ENCODE assay signal across 13 cellular contexts in genomic region chr16:2779151-2779920, GRCh38. TPM values are rescaled to one million over a fixed set of nuclear protein-coding genes. Genes with fewer than 3 reads are reported as not detected.
DNase-seq lines count a peak whose midpoint lies in the region; ATAC-seq, FAIRE-seq and TF ChIP-seq lines count a peak whose summit lies in the region.
"Had no signal": no experiment of that assay in that cellular context is flagged by ENCODE, and none has a peak within 500 bp of the region (broad histone marks: within the 10 kb centered on the region; RNA-seq: fewer than 3 reads in every experiment).

No MANE protein-coding gene starts in this region.

- no peaks in the 10 kb centered on the region for H4K20me1 ChIP-seq in mammary epithelial cell (ENCODE audit: insufficient read depth, low read length)
- no peaks in the 10 kb centered on the region for H4K20me1 ChIP-seq in HepG2 (ENCODE audit: insufficient read depth, low read length)

- TF ChIP-seq POLR2A in breast epithelium (IDR thresholded peaks at IDR 0.05): no peak
- no peak; a peak in 2 of 4 replicates for TF ChIP-seq POLR2A in HepG2 (IDR thresholded peaks at IDR 0.05; ENCODE audit: insufficient read depth in 1 of 2, low read depth in 2 of 2, low read length in 2 of 2)
- TF ChIP-seq POLR2A in transverse colon (IDR thresholded peaks at IDR 0.05): no peak

- BruUV-seq in mammary epithelial cell (replicated peaks; lab: Mats Ljungman, UMichigan) (no TSS peak), HepG2 (replicated peaks; lab: Mats Ljungman, UMichigan) (no TSS peak)

- H3K4me2 ChIP-seq in mammary epithelial cell (ENCODE audit: insufficient read depth, low read depth, low read length): no peak overlapping the region
- no peak overlapping the region for H3K4me2 ChIP-seq in HepG2 (ENCODE audit: low read depth, low read length)

- peak overlapping the region; percentile 98 for H3K27ac Mint-ChIP-seq in activated CD8-positive, alpha-beta T cell treated with anti-CD3 and anti-CD28 coated beads for 36 hours

- no peak for TF ChIP-seq RAD21 in HepG2 (CRISPR knock-in tag; IDR thresholded peaks at IDR 0.05)

- WGBS in mammary epithelial cell (ENCODE audit: low coverage, missing lambda C conversion rate): 99% methylated on average over 16 of the region's 23 CpGs
- WGBS in HepG2 (ENCODE audit: low lambda C conversion rate): 86% methylated on average over 19 of the region's 23 CpGs
- 91% methylated on average over 23 of the region's 23 CpGs; no CpG with 5 or more reads in 1 of the 2 donors for WGBS in transverse colon (ENCODE audit: low coverage in 1 of 2), 2 donors

- intact Hi-C loops in breast epithelium (cut with DNase I; ENCODE audit: low total_unique reads) (no loop called here), mammary epithelial cell (cut with micrococcal nuclease) (no loop called here), HepG2 (cut with micrococcal nuclease; ENCODE audit: unreplicated experiment) (no loop called here), transverse colon (cut with DNase I; ENCODE audit: low total_unique reads) (no loop called here)
- intact Hi-C loops in activated CD8-positive, alpha-beta T cell treated with anti-CD3 and anti-CD28 coated beads for 36 hours (cut with micrococcal nuclease): no loop called here

- peaks cover 46% of the 10 kb centered on the region for H3K79me2 ChIP-seq in mammary epithelial cell (ENCODE audit: insufficient read depth, low read length)
- H3K79me2 ChIP-seq in HepG2 (ENCODE audit: insufficient read depth, low read length): peaks cover 30% of the 10 kb centered on the region

- peaks cover 24% of the 10 kb centered on the region for H3K4me1 Mint-ChIP-seq in activated CD8-positive, alpha-beta T cell treated with anti-CD3 and anti-CD28 coated beads for 36 hours (ENCODE audit: low read depth)

- no peaks in the 10 kb centered on the region for H3K36me3 ChIP-seq in breast epithelium
- peaks cover 1% of the 10 kb centered on the region for H3K36me3 ChIP-seq in mammary epithelial cell (ENCODE audit: insufficient read depth, low read length)
- H3K36me3 ChIP-seq in HepG2 (replicated peaks in 1 of 2; ENCODE audit: control insufficient read depth in 1 of 2, insufficient read depth in 2 of 2, low read length in 2 of 2): peaks cover 2 to 7% of the 10 kb centered on the region in 2 experiments; a peak in 2 of 5 replicates
- H3K36me3 ChIP-seq in transverse colon: no peaks in the 10 kb centered on the region

- peaks cover 20% of the 10 kb centered on the region for H3K36me3 Mint-ChIP-seq in activated CD8-positive, alpha-beta T cell treated with anti-CD3 and anti-CD28 coated beads for 36 hours (ENCODE audit: low read depth)

- no peaks in the 10 kb centered on the region for H3K9me3 Mint-ChIP-seq in activated CD8-positive, alpha-beta T cell treated with anti-CD3 and anti-CD28 coated beads for 36 hours

- TF ChIP-seq CTCF in breast epithelium (IDR thresholded peaks at IDR 0.05): no peak
- no peak for TF ChIP-seq CTCF in mammary epithelial cell (conservative IDR thresholded peaks at IDR 0.05 in 1 of 2, IDR thresholded peaks at IDR 0.05 in 1 of 2; ENCODE audit: extremely low read depth in 1 of 2, insufficient read depth in 1 of 2, low read depth in 1 of 2, low read length in 2 of 2)
- TF ChIP-seq CTCF in activated CD8-positive, alpha-beta T cell treated with anti-CD3 and anti-CD28 coated beads for 36 hours (IDR thresholded peaks at IDR 0.05): no peak
- TF ChIP-seq CTCF in HepG2 (CRISPR knock-in tag; IDR thresholded peaks at IDR 0.05): no peak
- no peak for TF ChIP-seq CTCF in transverse colon (IDR thresholded peaks at IDR 0.05)

- FAIRE-seq in HepG2 (lab: Jason Lieb, UNC): no peak
- FAIRE-seq: G401.6 had no signal

- TF ChIP-seq EP300 in HepG2 (IDR thresholded peaks at IDR 0.05; ENCODE audit: low read depth in 2 of 2, low read length in 2 of 2) (no peak), HepG2 (CRISPR knock-in tag; IDR thresholded peaks at IDR 0.05; ENCODE audit: borderline replicate concordance) (no peak), transverse colon (IDR thresholded peaks at IDR 0.05; ENCODE audit: low read depth) (no peak)

- no peaks in the 10 kb centered on the region for H3K27me3 Mint-ChIP-seq in activated CD8-positive, alpha-beta T cell treated with anti-CD3 and anti-CD28 coated beads for 36 hours

- in situ Hi-C loops in mammary epithelial cell (cut with MboI; ENCODE audit: low sequenced_read_pairs in 2 of 2): loop anchor here in 1 of 2 donors (10.0 kb wide), 1 partner anchor 55 kb away; the partner anchor contains the start of gene ZG16B
- in situ Hi-C loops in HepG2 (cut with HindIII; ENCODE audit: extremely low pct_ligation_motif_present, low pct_unique_long_range_greater_than_20kb): no loop called here
- in situ Hi-C loops in transverse colon (cut with MboI; ENCODE audit: low pct_ligation_motif_present in 1 of 4, low pct_unique_long_range_greater_than_20kb in 1 of 4, low sequenced_read_pairs in 3 of 4): no loop called here

- H3K9ac ChIP-seq in mammary epithelial cell (ENCODE audit: insufficient read depth, low read length) (no peak overlapping the region), HepG2 (ENCODE audit: insufficient read depth, low read depth, low read length) (no peak overlapping the region)

- H3K27ac ChIP-seq in breast epithelium (peak overlapping the region; percentile 100), mammary epithelial cell (ENCODE audit: insufficient read depth, low read depth, low read length) (no peak overlapping the region), HepG2 (ENCODE audit: extremely low read length, insufficient read depth, low read length) (no peak overlapping the region), transverse colon (no peak overlapping the region)

- dilution Hi-C loops in mammary epithelial cell (cut with HindIII; ENCODE audit: low sequenced_read_pairs): no loop called here

- H3K4me3 Mint-ChIP-seq in activated CD8-positive, alpha-beta T cell treated with anti-CD3 and anti-CD28 coated beads for 36 hours: peak overlapping the region; percentile 90

- H3K4me3 ChIP-seq in breast epithelium (no peak overlapping the region), mammary epithelial cell (replicated peaks in 1 of 3; ENCODE audit: insufficient read depth in 1 of 3, low read depth in 2 of 3, low read length in 3 of 3) (no peak overlapping the region), HepG2 (replicated peaks in 1 of 3; ENCODE audit: insufficient read depth in 1 of 3, low read depth in 2 of 3, low read length in 3 of 3) (no peak overlapping the region), transverse colon (no peak overlapping the region)

- CTCF ChIA-PET in mammary epithelial cell (lab: Charles Lee; ENCODE audit: low non-redundant PET): no interaction called here
- CTCF ChIA-PET in activated CD8-positive, alpha-beta T cell treated with anti-CD3 and anti-CD28 coated beads for 36 hours (lab: Charles Lee): interaction anchor here (1.0 to 1.1 kb wide), 2 partner anchors 60 to 88 kb away, joined by 3 read pairs; no protein-coding TSS in a partner anchor
- CTCF ChIA-PET in HepG2 (lab: Yijun Ruan, JAX; ENCODE audit: low intra/inter-chr PET ratio, low total read pairs): no interaction called here

- no peak for ATAC-seq in activated CD8-positive, alpha-beta T cell treated with anti-CD3 and anti-CD28 coated beads for 36 hours
- ATAC-seq in HepG2 (no peak), GM19324 (IDR thresholded peaks at IDR 0.05; ENCODE audit: low FRiP score, unreplicated experiment) (no peak)

- POLR2A ChIA-PET in activated CD8-positive, alpha-beta T cell treated with anti-CD3 and anti-CD28 coated beads for 36 hours (lab: Charles Lee): interaction anchor here (1.1 to 8.7 kb wide), 5 partner anchors 9 to 103 kb away, joined by 3 to 80 read pairs (median 9); partner anchors contain the start of genes FLYWCH2 and SRRM2
- POLR2A ChIA-PET in HepG2 (lab: Yijun Ruan, JAX): interaction anchor here (1.7 to 6.1 kb wide), 2 partner anchors 15 to 27 kb away, joined by 5 to 74 read pairs; partner anchors contain the start of gene SRRM2

- H3K9me3 ChIP-seq in breast epithelium (no peaks in the 10 kb centered on the region), mammary epithelial cell (replicated peaks; ENCODE audit: insufficient read depth, low read length) (no peaks in the 10 kb centered on the region), HepG2 (ENCODE audit: low read length) (no peaks in the 10 kb centered on the region), transverse colon (no peaks in the 10 kb centered on the region)

- H3K27me3 ChIP-seq in breast epithelium (no peaks in the 10 kb centered on the region), mammary epithelial cell (ENCODE audit: insufficient read depth, low read length) (no peaks in the 10 kb centered on the region), HepG2 (ENCODE audit: control insufficient read depth in 1 of 2, insufficient read depth in 2 of 2, low read length in 2 of 2) (peaks cover 0 to 21% of the 10 kb centered on the region in 2 experiments; a peak in 4 of 5 replicates), transverse colon (peaks cover under 1% of the 10 kb centered on the region)

- H2AFZ ChIP-seq in mammary epithelial cell (ENCODE audit: low read depth, low read length) (no peak overlapping the region), HepG2 (ENCODE audit: low read length) (no peak overlapping the region)

- H3K4me1 ChIP-seq in breast epithelium: peaks cover 0 to 19% of the 10 kb centered on the region in 2 donors
- H3K4me1 ChIP-seq in mammary epithelial cell (ENCODE audit: insufficient read depth, low read length): peaks cover 9% of the 10 kb centered on the region
- peaks cover 25% of the 10 kb centered on the region for H3K4me1 ChIP-seq in HepG2 (ENCODE audit: insufficient read depth, low read length)
- H3K4me1 ChIP-seq in transverse colon: peaks cover 16 to 27% (median 22%) of the 10 kb centered on the region in 4 donors

- DNase-seq in breast epithelium (ENCODE audit: low spot score in 2 of 2): peak in 1 of 2 donors; percentile 46
- no peak for DNase-seq in mammary epithelial cell
- DNase-seq in activated CD8-positive, alpha-beta T cell treated with anti-CD3 and anti-CD28 coated beads for 36 hours: peak; percentile 4
- no peak for DNase-seq in HepG2 (ENCODE audit: low spot score)
- DNase-seq in transverse colon: peak; percentile 6
- no peak for DNase-seq in kidney glomerular epithelial cell (lab: John Stamatoyannopoulos, UW)
- no peak for DNase-seq in NCI-H2171 treated with DMSO at 0.1 percent for 48 hours (lab: John Stamatoyannopoulos, UW)
- DNase-seq: effector CD4-positive, alpha-beta T cell; NCI-H2081; stimulated activated CD4-positive, alpha-beta T cell treated with anti-CD3 and anti-CD28 coated beads, Interleukin-15, amount 100 ng/mL, for 24 hours; stimulated activated naive CD4-positive, alpha-beta T cell treated with Interleukin-2 at 50 U/mL for 16 hours had no signal

RNA-seq across cellular contexts. Expression of gene ELOB, which starts 2.3 kb away (rescaled TPM):
- total RNA-seq in breast epithelium: 100 to 1,000 TPM; 147 to 292 (median 230) TPM
- 100 to 1,000 TPM; 225 to 294 TPM for total RNA-seq in mammary epithelial cell
- polyA plus RNA-seq in mammary epithelial cell: 278 TPM
- 194 TPM for polyA minus RNA-seq in mammary epithelial cell
- 100 to 1,000 TPM; 174 to 178 TPM for total RNA-seq in activated CD8-positive, alpha-beta T cell treated with anti-CD3 and anti-CD28 coated beads for 36 hours
- 208 and 253 TPM in 2 replicates for total RNA-seq in HepG2 (2016; rRNA removed; fragmentation: Illumina TruSeq; extraction: Trizol)
- total RNA-seq in HepG2 (2016; cell fraction: cytosol; rRNA removed; fragmentation: Illumina TruSeq; extraction: Trizol; ENCODE audit: low read depth): 337 and 393 TPM in 2 replicates
- total RNA-seq in HepG2 (2016; cell fraction: insoluble cytoplasmic fraction; rRNA removed; fragmentation: Illumina TruSeq; extraction: Trizol): 204 and 279 TPM in 2 replicates
- 174 and 204 TPM in 2 replicates for total RNA-seq in HepG2 (2016; cell fraction: membrane; rRNA removed; fragmentation: Illumina TruSeq; extraction: Trizol)
- 53.2 and 75.0 TPM in 2 replicates for total RNA-seq in HepG2 (2016; cell fraction: nucleus; rRNA removed; fragmentation: Illumina TruSeq; extraction: Trizol)
- 225 and 236 TPM in 2 replicates for polyA plus RNA-seq in HepG2 (2011; rRNA removed)
- 204 and 385 TPM in 2 replicates for polyA plus RNA-seq in HepG2 (2011; cell fraction: cytosol; rRNA removed)
- polyA plus RNA-seq in HepG2 (2011; cell fraction: nucleus; rRNA removed): 89.2 and 109 TPM in 2 replicates
- polyA plus RNA-seq in HepG2 (2012): 108 and 117 TPM in 2 replicates
- polyA plus RNA-seq in HepG2 (2016; cell fraction: cytosol; fragmentation: Illumina TruSeq; extraction: Trizol; ENCODE audit: low read depth): 547 and 569 TPM in 2 replicates
- 265 and 294 TPM in 2 replicates for polyA plus RNA-seq in HepG2 (2016; cell fraction: insoluble cytoplasmic fraction; fragmentation: Illumina TruSeq; extraction: Trizol; ENCODE audit: low read depth)
- polyA plus RNA-seq in HepG2 (2016; cell fraction: membrane; fragmentation: Illumina TruSeq; extraction: Trizol; ENCODE audit: low read depth): 203 and 243 TPM in 2 replicates
- 127 and 128 TPM in 2 replicates for polyA plus RNA-seq in HepG2 (2016; cell fraction: nucleus; fragmentation: Illumina TruSeq; extraction: Trizol; ENCODE audit: insufficient read depth, low read depth)
- 125 and 227 TPM in 2 replicates for polyA minus RNA-seq in HepG2 (2011; rRNA and poly(A)+ RNA removed; ENCODE audit: low replicate concordance)
- polyA minus RNA-seq in HepG2 (2011; cell fraction: cytosol; rRNA and poly(A)+ RNA removed): 25.2 and 36.1 TPM in 2 replicates
- polyA minus RNA-seq in HepG2 (2011; cell fraction: nucleus; rRNA and poly(A)+ RNA removed): 9.8 and 9.9 TPM in 2 replicates
- total RNA-seq in transverse colon: 100 to 1,000 TPM; 133 to 433 (median 288) TPM

RNA-seq across cellular contexts. Expression of gene PRSS33, which starts 8.0 kb away (rescaled TPM):
- total RNA-seq in breast epithelium (not detected), mammary epithelial cell (not detected), HepG2 (2016; rRNA removed; fragmentation: Illumina TruSeq; extraction: Trizol) (not detected in 2 replicates), transverse colon (not detected)
- polyA plus RNA-seq in mammary epithelial cell (not detected), HepG2 (2011; rRNA removed) (not detected in 2 replicates)
- not detected for polyA minus RNA-seq in mammary epithelial cell
- total RNA-seq in activated CD8-positive, alpha-beta T cell treated with anti-CD3 and anti-CD28 coated beads for 36 hours: under 1 TPM in 1 of 2 experiments, not detected in 1; 0.29 TPM
- total RNA-seq in HepG2 (2016; cell fraction: cytosol; rRNA removed; fragmentation: Illumina TruSeq; extraction: Trizol; ENCODE audit: low read depth): not detected in 2 replicates
- total RNA-seq in HepG2 (2016; cell fraction: insoluble cytoplasmic fraction; rRNA removed; fragmentation: Illumina TruSeq; extraction: Trizol): not detected in 2 replicates
- not detected in 2 replicates for total RNA-seq in HepG2 (2016; cell fraction: membrane; rRNA removed; fragmentation: Illumina TruSeq; extraction: Trizol)
- not detected in 2 replicates for total RNA-seq in HepG2 (2016; cell fraction: nucleus; rRNA removed; fragmentation: Illumina TruSeq; extraction: Trizol)
- polyA plus RNA-seq in HepG2 (2011; cell fraction: cytosol; rRNA removed): not detected in 2 replicates
- not detected in 2 replicates for polyA plus RNA-seq in HepG2 (2011; cell fraction: nucleus; rRNA removed)
- not detected in 2 replicates for polyA plus RNA-seq in HepG2 (2012)
- polyA plus RNA-seq in HepG2 (2016; cell fraction: cytosol; fragmentation: Illumina TruSeq; extraction: Trizol; ENCODE audit: low read depth): not detected in 2 replicates
- polyA plus RNA-seq in HepG2 (2016; cell fraction: insoluble cytoplasmic fraction; fragmentation: Illumina TruSeq; extraction: Trizol; ENCODE audit: low read depth): not detected in 2 replicates
- polyA plus RNA-seq in HepG2 (2016; cell fraction: membrane; fragmentation: Illumina TruSeq; extraction: Trizol; ENCODE audit: low read depth): not detected in 2 replicates
- polyA plus RNA-seq in HepG2 (2016; cell fraction: nucleus; fragmentation: Illumina TruSeq; extraction: Trizol; ENCODE audit: insufficient read depth, low read depth): not detected in 2 replicates
- polyA minus RNA-seq in HepG2 (2011; rRNA and poly(A)+ RNA removed; ENCODE audit: low replicate concordance): not detected in 2 replicates
- not detected in 2 replicates for polyA minus RNA-seq in HepG2 (2011; cell fraction: cytosol; rRNA and poly(A)+ RNA removed)
- polyA minus RNA-seq in HepG2 (2011; cell fraction: nucleus; rRNA and poly(A)+ RNA removed): not detected in 2 replicates

RNA-seq across cellular contexts. Expression of gene PRSS41, which starts 18.9 kb away (rescaled TPM):
- total RNA-seq in breast epithelium (not detected), mammary epithelial cell (not detected), HepG2 (2016; rRNA removed; fragmentation: Illumina TruSeq; extraction: Trizol) (not detected in 2 replicates), transverse colon (not detected)
- polyA plus RNA-seq in mammary epithelial cell (not detected), HepG2 (2011; rRNA removed) (not detected in 2 replicates)
- polyA minus RNA-seq in mammary epithelial cell: not detected
- not detected for total RNA-seq in activated CD8-positive, alpha-beta T cell treated with anti-CD3 and anti-CD28 coated beads for 36 hours
- total RNA-seq in HepG2 (2016; cell fraction: cytosol; rRNA removed; fragmentation: Illumina TruSeq; extraction: Trizol; ENCODE audit: low read depth): not detected in 2 replicates
- not detected in 2 replicates for total RNA-seq in HepG2 (2016; cell fraction: insoluble cytoplasmic fraction; rRNA removed; fragmentation: Illumina TruSeq; extraction: Trizol)
- not detected in 2 replicates for total RNA-seq in HepG2 (2016; cell fraction: membrane; rRNA removed; fragmentation: Illumina TruSeq; extraction: Trizol)
- total RNA-seq in HepG2 (2016; cell fraction: nucleus; rRNA removed; fragmentation: Illumina TruSeq; extraction: Trizol): not detected in 2 replicates
- polyA plus RNA-seq in HepG2 (2011; cell fraction: cytosol; rRNA removed): not detected in 2 replicates
- polyA plus RNA-seq in HepG2 (2011; cell fraction: nucleus; rRNA removed): not detected in 2 replicates
- not detected in 2 replicates for polyA plus RNA-seq in HepG2 (2012)
- not detected in 2 replicates for polyA plus RNA-seq in HepG2 (2016; cell fraction: cytosol; fragmentation: Illumina TruSeq; extraction: Trizol; ENCODE audit: low read depth)
- polyA plus RNA-seq in HepG2 (2016; cell fraction: insoluble cytoplasmic fraction; fragmentation: Illumina TruSeq; extraction: Trizol; ENCODE audit: low read depth): not detected in 2 replicates
- not detected in 2 replicates for polyA plus RNA-seq in HepG2 (2016; cell fraction: membrane; fragmentation: Illumina TruSeq; extraction: Trizol; ENCODE audit: low read depth)
- not detected in 2 replicates for polyA plus RNA-seq in HepG2 (2016; cell fraction: nucleus; fragmentation: Illumina TruSeq; extraction: Trizol; ENCODE audit: insufficient read depth, low read depth)
- polyA minus RNA-seq in HepG2 (2011; rRNA and poly(A)+ RNA removed; ENCODE audit: low replicate concordance): 0.14 TPM in 1 of 2 replicates, not detected in the other
- polyA minus RNA-seq in HepG2 (2011; cell fraction: cytosol; rRNA and poly(A)+ RNA removed): not detected in 2 replicates
- not detected in 2 replicates for polyA minus RNA-seq in HepG2 (2011; cell fraction: nucleus; rRNA and poly(A)+ RNA removed)

RNA-seq across cellular contexts. Expression of gene SRRM2, which starts 26.9 kb away (rescaled TPM):
- total RNA-seq in breast epithelium (100 to 1,000 TPM; 229 to 416 (median 388) TPM), mammary epithelial cell (100 to 1,000 TPM in 1 of 2 donors, 10 to 100 TPM in 1; 76.5 to 493 TPM), HepG2 (2016; rRNA removed; fragmentation: Illumina TruSeq; extraction: Trizol) (50.4 and 80.6 TPM in 2 replicates), transverse colon (1,000 to 10,000 TPM in 2 of 4 donors, 100 to 1,000 TPM in 2; 545 to 3,500 (median 1,361) TPM)
- polyA plus RNA-seq in mammary epithelial cell (123 TPM), HepG2 (2011; rRNA removed) (112 and 125 TPM in 2 replicates)
- 576 TPM for polyA minus RNA-seq in mammary epithelial cell
- total RNA-seq in activated CD8-positive, alpha-beta T cell treated with anti-CD3 and anti-CD28 coated beads for 36 hours: 100 to 1,000 TPM; 518 to 561 TPM
- total RNA-seq in HepG2 (2016; cell fraction: cytosol; rRNA removed; fragmentation: Illumina TruSeq; extraction: Trizol; ENCODE audit: low read depth): 41.5 and 43.0 TPM in 2 replicates
- total RNA-seq in HepG2 (2016; cell fraction: insoluble cytoplasmic fraction; rRNA removed; fragmentation: Illumina TruSeq; extraction: Trizol): 44.1 and 73.0 TPM in 2 replicates
- 48.8 and 52.0 TPM in 2 replicates for total RNA-seq in HepG2 (2016; cell fraction: membrane; rRNA removed; fragmentation: Illumina TruSeq; extraction: Trizol)
- 159 and 170 TPM in 2 replicates for total RNA-seq in HepG2 (2016; cell fraction: nucleus; rRNA removed; fragmentation: Illumina TruSeq; extraction: Trizol)
- polyA plus RNA-seq in HepG2 (2011; cell fraction: cytosol; rRNA removed): 40.5 and 54.4 TPM in 2 replicates
- polyA plus RNA-seq in HepG2 (2011; cell fraction: nucleus; rRNA removed): 1,408 and 1,626 TPM in 2 replicates
- polyA plus RNA-seq in HepG2 (2012): 364 and 397 TPM in 2 replicates
- polyA plus RNA-seq in HepG2 (2016; cell fraction: cytosol; fragmentation: Illumina TruSeq; extraction: Trizol; ENCODE audit: low read depth): 15.2 and 19.4 TPM in 2 replicates
- polyA plus RNA-seq in HepG2 (2016; cell fraction: insoluble cytoplasmic fraction; fragmentation: Illumina TruSeq; extraction: Trizol; ENCODE audit: low read depth): 169 and 221 TPM in 2 replicates
- 38.4 and 49.5 TPM in 2 replicates for polyA plus RNA-seq in HepG2 (2016; cell fraction: membrane; fragmentation: Illumina TruSeq; extraction: Trizol; ENCODE audit: low read depth)
- 998 and 1,215 TPM in 2 replicates for polyA plus RNA-seq in HepG2 (2016; cell fraction: nucleus; fragmentation: Illumina TruSeq; extraction: Trizol; ENCODE audit: insufficient read depth, low read depth)
- 125 and 143 TPM in 2 replicates for polyA minus RNA-seq in HepG2 (2011; rRNA and poly(A)+ RNA removed; ENCODE audit: low replicate concordance)
- polyA minus RNA-seq in HepG2 (2011; cell fraction: cytosol; rRNA and poly(A)+ RNA removed): 88.7 and 111 TPM in 2 replicates
- polyA minus RNA-seq in HepG2 (2011; cell fraction: nucleus; rRNA and poly(A)+ RNA removed): 176 and 198 TPM in 2 replicates

RNA-seq across cellular contexts. Expression of gene PRSS21, which starts 37.7 kb away (rescaled TPM):
- total RNA-seq in breast epithelium (1 to 10 TPM in 2 of 3 donors, not detected in 1; 2.9 to 4.9 TPM), mammary epithelial cell (10 to 100 TPM in 1 of 2 donors, under 1 TPM in 1; 0.75 to 24.3 TPM), HepG2 (2016; rRNA removed; fragmentation: Illumina TruSeq; extraction: Trizol) (not detected in 2 replicates), transverse colon (1 to 10 TPM in 2 of 4 donors, not detected in 2; 1.6 to 1.9 TPM)
- polyA plus RNA-seq in mammary epithelial cell (3.6 TPM), HepG2 (2011; rRNA removed) (not detected in 2 replicates)
- polyA minus RNA-seq in mammary epithelial cell: 7.3 TPM
- total RNA-seq in activated CD8-positive, alpha-beta T cell treated with anti-CD3 and anti-CD28 coated beads for 36 hours: 10 to 100 TPM; 11.3 to 12.5 TPM
- total RNA-seq in HepG2 (2016; cell fraction: cytosol; rRNA removed; fragmentation: Illumina TruSeq; extraction: Trizol; ENCODE audit: low read depth): not detected in 2 replicates
- not detected in 2 replicates for total RNA-seq in HepG2 (2016; cell fraction: insoluble cytoplasmic fraction; rRNA removed; fragmentation: Illumina TruSeq; extraction: Trizol)
- not detected in 2 replicates for total RNA-seq in HepG2 (2016; cell fraction: membrane; rRNA removed; fragmentation: Illumina TruSeq; extraction: Trizol)
- total RNA-seq in HepG2 (2016; cell fraction: nucleus; rRNA removed; fragmentation: Illumina TruSeq; extraction: Trizol): not detected in 2 replicates
- not detected in 2 replicates for polyA plus RNA-seq in HepG2 (2011; cell fraction: cytosol; rRNA removed)
- polyA plus RNA-seq in HepG2 (2011; cell fraction: nucleus; rRNA removed): not detected in 2 replicates
- polyA plus RNA-seq in HepG2 (2012): not detected in 2 replicates
- not detected in 2 replicates for polyA plus RNA-seq in HepG2 (2016; cell fraction: cytosol; fragmentation: Illumina TruSeq; extraction: Trizol; ENCODE audit: low read depth)
- not detected in 2 replicates for polyA plus RNA-seq in HepG2 (2016; cell fraction: insoluble cytoplasmic fraction; fragmentation: Illumina TruSeq; extraction: Trizol; ENCODE audit: low read depth)
- polyA plus RNA-seq in HepG2 (2016; cell fraction: membrane; fragmentation: Illumina TruSeq; extraction: Trizol; ENCODE audit: low read depth): not detected in 2 replicates
- polyA plus RNA-seq in HepG2 (2016; cell fraction: nucleus; fragmentation: Illumina TruSeq; extraction: Trizol; ENCODE audit: insufficient read depth, low read depth): not detected in 2 replicates
- polyA minus RNA-seq in HepG2 (2011; rRNA and poly(A)+ RNA removed; ENCODE audit: low replicate concordance): 0.32 and 219 TPM in 2 replicates
- 1.1 TPM in 1 of 2 replicates, not detected in the other for polyA minus RNA-seq in HepG2 (2011; cell fraction: cytosol; rRNA and poly(A)+ RNA removed)
- polyA minus RNA-seq in HepG2 (2011; cell fraction: nucleus; rRNA and poly(A)+ RNA removed): 0.50 and 0.64 TPM in 2 replicates

Comparison
In these comparisons a context has a peak if more than half of its experiments do, and no peak if none do; other contexts are left out.
1. H3K27ac ChIP-seq: peak in breast epithelium (2 of 2); none in mammary epithelial cell (single experiment), HepG2 (single experiment) and transverse colon (0 of 4).
2. DNase-seq: peak in activated CD8-positive, alpha-beta T cell treated with anti-CD3 and anti-CD28 coated beads for 36 hours (single experiment) and transverse colon (single experiment); none in mammary epithelial cell (single experiment), HepG2 (single experiment), kidney glomerular epithelial cell (single experiment) and NCI-H2171 treated with DMSO at 0.1 percent for 48 hours (single experiment).